19 cellular contexts compared by ENCODE assay signal in the genomic region with DNA sequence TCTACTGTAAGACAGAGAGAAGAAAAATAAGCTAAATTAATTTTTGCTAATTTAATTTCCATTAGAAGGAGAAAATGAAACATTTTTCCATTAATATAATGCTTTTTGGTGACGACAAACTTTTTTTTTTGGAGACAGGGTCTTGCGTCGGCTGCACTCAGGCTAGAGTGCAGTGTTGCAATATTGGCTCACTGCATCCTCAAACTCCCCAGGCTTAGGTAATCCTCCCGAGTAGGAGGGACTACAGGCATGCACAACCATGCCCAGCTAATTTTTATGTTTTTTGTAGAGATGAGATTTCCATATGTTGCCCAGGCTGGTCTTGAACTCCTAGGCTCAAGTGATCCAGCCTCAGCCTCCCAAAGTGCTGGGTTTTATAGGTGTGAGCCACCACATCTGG.
"Had no signal": no experiment of that assay in that cellular context is flagged by ENCODE, and none has a peak within 500 bp of the region (broad histone marks: within the 10 kb centered on the region; RNA-seq: fewer than 3 reads in every experiment).

No MANE protein-coding gene starts in this region.

- H3K27me3 Mint-ChIP-seq: stimulated activated memory B cell treated with anti-CD40 and anti-IgM and Interleukin-4, amounts not matched to agents 10 μg/mL and 1 μg/mL and 100 μg/mL, for 72 hours; stimulated activated naive CD8-positive, alpha-beta T cell treated with anti-CD3 and anti-CD28 coated beads, Interleukin-15, Interleukin-2, amounts not matched to agents 100 ng/mL and 50 ng/mL, for 24 hours had no signal

- H3K27ac Mint-ChIP-seq: endodermal cell; natural killer cell; stimulated activated memory B cell treated with anti-CD40 and anti-IgM and Interleukin-4, amounts not matched to agents 10 μg/mL and 1 μg/mL and 100 μg/mL, for 72 hours; stimulated activated naive CD8-positive, alpha-beta T cell treated with anti-CD3 and anti-CD28 coated beads, Interleukin-15, Interleukin-2, amounts not matched to agents 100 ng/mL and 50 ng/mL, for 24 hours had no signal

- ATAC-seq: esophagus mucosa; heart right ventricle; natural killer cell; sciatic nerve; stimulated activated memory B cell treated with anti-CD40 and anti-IgM and Interleukin-4, amounts not matched to agents 10 μg/mL and 1 μg/mL and 100 μg/mL, for 72 hours had no signal

- H3K9me3 Mint-ChIP-seq: endodermal cell; neural crest cell; stimulated activated memory B cell treated with anti-CD40 and anti-IgM and Interleukin-4, amounts not matched to agents 10 μg/mL and 1 μg/mL and 100 μg/mL, for 72 hours had no signal

- H3K4me3 ChIP-seq: coronary artery, heart right ventricle, spleen, testis, tibial nerve had no signal

- H3K9me3 ChIP-seq: heart right ventricle, spleen, testis, tibial nerve had no signal

- DNase-seq: effector CD4-positive, alpha-beta T cell; endodermal cell; heart right ventricle; hypothalamus; kidney glomerular epithelial cell; natural killer cell; posterior cingulate gyrus; spleen; stimulated activated CD4-positive, alpha-beta T cell treated with anti-CD3 and anti-CD28 coated beads, Interleukin-15, amount 100 ng/mL, for 24 hours; stimulated activated CD4-positive, alpha-beta T cell treated with anti-CD3 and anti-CD28 coated beads, Interleukin-1b, Interleukin-23, amount 100 ng/mL, for 48 hours; stimulated activated CD4-positive, alpha-beta T cell treated with anti-CD3 and anti-CD28 coated beads, Interleukin-4, amount 100 ng/mL, for 24 hours; testis had no signal

- H3K4me1 Mint-ChIP-seq: natural killer cell; stimulated activated memory B cell treated with anti-CD40 and anti-IgM and Interleukin-4, amounts not matched to agents 10 μg/mL and 1 μg/mL and 100 μg/mL, for 72 hours had no signal

- H3K27me3 ChIP-seq: heart right ventricle, spleen, testis, tibial nerve had no signal

- H3K4me3 Mint-ChIP-seq: endodermal cell; natural killer cell; neural crest cell; stimulated activated memory B cell treated with anti-CD40 and anti-IgM and Interleukin-4, amounts not matched to agents 10 μg/mL and 1 μg/mL and 100 μg/mL, for 72 hours; stimulated activated naive CD8-positive, alpha-beta T cell treated with anti-CD3 and anti-CD28 coated beads, Interleukin-15, Interleukin-2, amounts not matched to agents 100 ng/mL and 50 ng/mL, for 24 hours had no signal

- H3K27ac ChIP-seq: coronary artery, heart right ventricle, spleen, testis, tibial nerve had no signal

- H3K36me3 ChIP-seq: heart right ventricle, spleen, tibial nerve had no signal

- H3K4me1 ChIP-seq: heart right ventricle, spleen, testis, tibial nerve had no signal
